ENCODE assay signal across 12 cellular contexts in genomic region chr3:146382386-146382785, GRCh38.
DNase-seq lines count a peak whose midpoint lies in the region; ATAC-seq, FAIRE-seq and TF ChIP-seq lines count a peak whose summit lies in the region.
"Had no signal": no experiment of that assay in that cellular context is flagged by ENCODE, and none has a peak within 500 bp of the region (broad histone marks: within the 10 kb centered on the region; RNA-seq: fewer than 3 reads in every experiment).

No MANE protein-coding gene starts in this region.

- TF ChIP-seq CTCF in C4-2B (conservative IDR thresholded peaks at IDR 0.05) = peak; percentile 24

- peak; percentile 57 for TF ChIP-seq RAD21 in Ishikawa (IDR thresholded peaks at IDR 0.05; ENCODE audit: low read depth)

- no peak for TF ChIP-seq EP300 in Ishikawa (IDR thresholded peaks at IDR 0.05; ENCODE audit: borderline replicate concordance)

- H3K27ac ChIP-seq in C4-2B = no peak overlapping the region
- H3K27ac ChIP-seq: dorsolateral prefrontal cortex had no signal

- DNase-seq in astrocyte of the hippocampus (ENCODE audit: low read depth, low spot score) = peak; percentile 25
- peak; percentile 54 for DNase-seq in iris pigment epithelial cell (ENCODE audit: low read depth)
- DNase-seq in RCC 7860 (ENCODE audit: low spot score) = no peak
- no peak for DNase-seq in globus pallidus (ENCODE audit: low spot score)
- no peak for DNase-seq in anterior cingulate cortex (lab: John Stamatoyannopoulos, UW)
- DNase-seq: activated T-cell treated with anti-CD3 and anti-CD28 coated beads, Interleukin-2, amount 50 U/mL, for 1 hour; CD8-positive, alpha-beta memory T cell; dorsolateral prefrontal cortex; T-helper 9 cell had no signal

- FAIRE-seq in RCC 7860 (lab: Jason Lieb, UNC) = no peak

- no peak for ATAC-seq in GM18519 (IDR thresholded peaks at IDR 0.05; ENCODE audit: low FRiP score, unreplicated experiment)

TF ChIP-seq in Ishikawa, 13 proteins besides CTCF, POLR2A, EP300 and RAD21:
- no peak for TF ChIP-seq EGR1 (IDR thresholded peaks at IDR 0.05)
- no peak for TF ChIP-seq TAF1 (IDR thresholded peaks at IDR 0.05; ENCODE audit: low read depth)
- TF ChIP-seq USF1 (IDR thresholded peaks at IDR 0.05) = no peak
- TF ChIP-seq YY1 (IDR thresholded peaks at IDR 0.05; ENCODE audit: low read depth) = no peak
- no peak for TF ChIP-seq TEAD4 (IDR thresholded peaks at IDR 0.05)
- TF ChIP-seq ZBTB7A (IDR thresholded peaks at IDR 0.05; ENCODE audit: low read depth) = no peak
- TF ChIP-seq TCF12 (IDR thresholded peaks at IDR 0.05; ENCODE audit: low read depth) = no peak
- TF ChIP-seq CREB1 (IDR thresholded peaks at IDR 0.05; ENCODE audit: low read depth) = no peak
- no peak for TF ChIP-seq CEBPB (IDR thresholded peaks at IDR 0.05)

Comparison
In these comparisons a context has a peak if more than half of its experiments do, and no peak if none do; other contexts are left out.
1. DNase-seq: peak in astrocyte of the hippocampus (single experiment) and iris pigment epithelial cell (single experiment); none in RCC 7860 (single experiment), globus pallidus (single experiment) and anterior cingulate cortex (0 of 58).